In the genomic region with DNA sequence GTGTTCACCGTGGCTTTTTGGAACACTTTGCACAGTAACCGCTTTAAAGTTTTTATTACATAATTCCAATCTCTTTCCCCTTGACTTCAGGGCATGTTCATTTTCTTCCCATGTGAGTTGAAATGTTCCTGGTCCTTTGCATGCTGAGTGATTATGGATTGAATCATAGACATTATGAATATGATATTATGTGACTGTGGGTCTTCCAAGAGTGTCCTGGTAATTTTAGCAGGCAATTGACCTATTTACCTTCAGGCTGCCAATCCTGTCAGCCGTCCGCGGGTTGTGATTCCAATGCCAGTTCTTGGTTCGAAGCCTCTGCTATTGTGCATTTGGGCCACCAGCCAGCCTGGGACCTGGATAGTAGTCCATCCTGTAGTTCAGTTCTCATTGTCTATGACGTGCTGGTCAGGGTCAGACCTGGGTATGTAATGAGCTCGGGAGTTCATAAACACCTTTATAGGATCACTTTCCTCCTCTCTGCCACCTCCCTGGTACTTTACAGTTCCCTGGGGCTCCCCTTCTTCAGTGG, we compare ENCODE assay signal across 29 cellular contexts.
"Had no signal": no experiment of that assay in that cellular context is flagged by ENCODE, and none has a peak within 500 bp of the region (broad histone marks: within the 10 kb centered on the region; RNA-seq: fewer than 3 reads in every experiment).

No MANE protein-coding gene starts in this region.

- DNase-seq: activated B cell treated with CpG ODN at 0.5 μM for 24 hours; activated CD4-positive, alpha-beta T cell treated with anti-CD3 and anti-CD28 coated beads for 48 hours; activated CD4-positive, alpha-beta T cell treated with anti-CD3 and anti-CD28 coated beads, Interleukin-2, amount 50 U/mL, for 1 hour; activated CD4-positive, alpha-beta T cell treated with anti-CD3 and anti-CD28 coated beads, Interleukin-2, amount 50 U/mL, for 48 hours; activated CD8-positive, alpha-beta memory T cell treated with anti-CD3 and anti-CD28 coated beads for 24 hours; activated CD8-positive, alpha-beta T cell treated with anti-CD3 and anti-CD28 coated beads for 36 hours; activated effector memory CD4-positive, alpha-beta T cell treated with anti-CD3 and anti-CD28 coated beads, Interleukin-2, amount 50 U/mL, for 16 hours; activated naive CD4-positive, alpha-beta T cell treated with anti-CD3 and anti-CD28 coated beads for 36 hours; activated naive CD8-positive, alpha-beta T cell treated with anti-CD3 and anti-CD28 coated beads for 36 hours; activated naive CD8-positive, alpha-beta T cell treated with anti-CD3 and anti-CD28 coated beads, Interleukin-2, amount 50 U/mL, for 24 hours; activated T-cell treated with anti-CD3 and anti-CD28 coated beads, Interleukin-2, amount 50 U/mL, for 1 hour; activated T-cell treated with anti-CD3 and anti-CD28 coated beads, Interleukin-2, amount 50 U/mL, for 48 hours; adrenal gland; amygdala; aorta; body of pancreas; central memory CD4-positive, alpha-beta T cell; cerebellar nuclear complex; colonic mucosa; effector CD8-positive, alpha-beta T cell; esophagus squamous epithelium; foreskin melanocyte; T-helper 1 cell; T-helper 17 cell; T1000; WERI-Rb-1 had no signal

- ATAC-seq: activated CD4-positive, CD25-positive, alpha-beta regulatory T cell treated with anti-CD3 and anti-CD28 coated beads, Interleukin-2, amount 50 U/mL, for 24 hours; activated CD8-positive, alpha-beta T cell treated with anti-CD3 and anti-CD28 coated beads for 36 hours; activated naive CD8-positive, alpha-beta T cell treated with anti-CD3 and anti-CD28 coated beads, Interleukin-2, amount 50 U/mL, for 24 hours; body of pancreas; gastroesophageal sphincter; T-helper 17 cell had no signal

- H3K4me3 ChIP-seq: adrenal gland, body of pancreas, colonic mucosa, esophagus squamous epithelium, gastroesophageal sphincter had no signal

- H3K4me1 ChIP-seq: adrenal gland, body of pancreas, colonic mucosa, gastroesophageal sphincter had no signal

- H3K36me3 ChIP-seq: adrenal gland, colonic mucosa, esophagus squamous epithelium, gastroesophageal sphincter, WERI-Rb-1 had no signal

- H3K27ac ChIP-seq: adrenal gland, body of pancreas, colonic mucosa, epithelial cell of prostate, esophagus squamous epithelium, gastroesophageal sphincter, WERI-Rb-1 had no signal

- H3K27me3 ChIP-seq: adrenal gland, body of pancreas, colonic mucosa, gastroesophageal sphincter had no signal

- H3K9me3 ChIP-seq: adrenal gland, body of pancreas, colonic mucosa, esophagus squamous epithelium, gastroesophageal sphincter had no signal
